8 cellular contexts compared by ENCODE assay signal in the genomic region with DNA sequence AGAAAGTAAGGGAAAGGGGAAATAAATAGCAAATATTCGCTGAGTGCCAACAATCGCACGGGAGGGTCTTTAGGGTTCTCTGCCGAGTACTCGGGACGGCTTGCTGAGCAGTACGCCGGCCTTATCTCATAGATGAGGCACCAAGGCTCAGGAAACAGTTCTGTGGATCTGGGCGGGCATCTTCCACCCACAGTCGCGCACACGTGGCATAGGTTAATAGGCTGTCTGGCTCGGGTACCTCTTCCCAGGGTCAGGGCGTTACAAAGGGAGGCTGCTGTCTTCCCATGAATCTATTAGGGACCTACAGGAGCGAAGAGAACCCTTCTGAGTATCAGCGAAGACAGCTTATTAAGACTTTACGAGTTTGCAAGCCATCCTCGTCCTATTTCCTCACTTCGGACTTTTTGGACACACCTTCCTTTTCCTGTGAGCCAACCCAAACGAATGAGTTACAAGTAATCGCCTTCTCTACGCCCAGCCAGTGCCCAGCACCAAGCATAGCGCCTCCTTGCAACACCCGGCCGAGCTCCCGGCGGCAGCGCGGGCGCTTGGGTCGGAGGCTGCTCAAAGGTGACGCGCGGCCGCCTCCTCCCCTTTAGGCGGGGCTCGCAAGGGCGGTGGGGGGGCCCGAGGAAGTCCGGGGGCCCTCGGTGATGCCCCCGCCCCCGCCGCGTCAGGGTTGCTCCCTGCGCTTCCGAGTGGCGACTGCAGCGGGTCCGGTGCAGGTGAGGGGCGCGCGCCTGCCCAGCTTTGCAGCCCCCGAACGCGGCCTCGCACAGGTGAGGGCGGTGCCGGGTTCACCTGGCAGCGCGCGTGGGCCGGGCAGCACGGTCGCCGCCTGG. TPM values are rescaled to one million over a fixed set of nuclear protein-coding genes. Genes with fewer than 3 reads are reported as not detected.
DNase-seq lines count a peak whose midpoint lies in the region; ATAC-seq and TF ChIP-seq lines count a peak whose summit lies in the region.

A gene with protein sequence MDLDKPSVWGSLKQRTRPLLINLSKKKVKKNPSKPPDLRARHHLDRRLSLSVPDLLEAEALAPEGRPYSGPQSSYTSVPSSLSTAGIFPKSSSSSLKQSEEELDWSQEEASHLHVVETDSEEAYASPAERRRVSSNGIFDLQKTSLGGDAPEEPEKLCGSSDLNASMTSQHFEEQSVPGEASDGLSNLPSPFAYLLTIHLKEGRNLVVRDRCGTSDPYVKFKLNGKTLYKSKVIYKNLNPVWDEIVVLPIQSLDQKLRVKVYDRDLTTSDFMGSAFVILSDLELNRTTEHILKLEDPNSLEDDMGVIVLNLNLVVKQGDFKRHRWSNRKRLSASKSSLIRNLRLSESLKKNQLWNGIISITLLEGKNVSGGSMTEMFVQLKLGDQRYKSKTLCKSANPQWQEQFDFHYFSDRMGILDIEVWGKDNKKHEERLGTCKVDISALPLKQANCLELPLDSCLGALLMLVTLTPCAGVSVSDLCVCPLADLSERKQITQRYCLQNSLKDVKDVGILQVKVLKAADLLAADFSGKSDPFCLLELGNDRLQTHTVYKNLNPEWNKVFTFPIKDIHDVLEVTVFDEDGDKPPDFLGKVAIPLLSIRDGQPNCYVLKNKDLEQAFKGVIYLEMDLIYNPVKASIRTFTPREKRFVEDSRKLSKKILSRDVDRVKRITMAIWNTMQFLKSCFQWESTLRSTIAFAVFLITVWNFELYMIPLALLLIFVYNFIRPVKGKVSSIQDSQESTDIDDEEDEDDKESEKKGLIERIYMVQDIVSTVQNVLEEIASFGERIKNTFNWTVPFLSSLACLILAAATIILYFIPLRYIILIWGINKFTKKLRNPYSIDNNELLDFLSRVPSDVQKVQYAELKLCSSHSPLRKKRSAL (plus strand): TSS at position 676 of the 842 bp plus-strand sequence. CDS start 66,705 bp downstream, outside the sequence.

- H3K4me3 ChIP-seq in AG04450 (ENCODE audit: low read depth, low read length) (peak within 1 kb of the TSS; percentile 65), neuron (ENCODE audit: low read length) (peak within 1 kb of the TSS; percentile 14), thymus (ENCODE audit: low read length) (peak within 1 kb of the TSS; percentile 69)

- WGBS in thymus, result under 1% methylated on average over 66 of the region's 66 CpGs

- H3K4me1 ChIP-seq in neuron (ENCODE audit: insufficient read depth, low read length), result peaks cover 10% of the 10 kb centered on the region
- peaks cover 6% of the 10 kb centered on the region for H3K4me1 ChIP-seq in thymus (ENCODE audit: control insufficient read depth, insufficient read depth, low read length)

- POLR2A ChIA-PET in AG04450 (lab: Yijun Ruan, JAX), result interaction anchor here (1.0 kb wide), 2 partner anchors 9 to 67 kb away, joined by 3 read pairs; no protein-coding TSS in a partner anchor

- CTCF ChIA-PET in AG04450 (lab: Charles Lee), result interaction anchor here (0.5 to 3.4 kb wide), 6 partner anchors 9 to 1434 kb away, joined by 4 to 18 read pairs (median 8); no protein-coding TSS in a partner anchor

- no peaks in the 10 kb centered on the region for H3K36me3 ChIP-seq in neuron (ENCODE audit: insufficient read depth, low read length)
- no peaks in the 10 kb centered on the region for H3K36me3 ChIP-seq in thymus (ENCODE audit: control insufficient read depth, insufficient read depth)

- H3K9me3 ChIP-seq in AG04450 (ENCODE audit: control insufficient read depth, insufficient read depth, low read length) (no peaks in the 10 kb centered on the region), neuron (ENCODE audit: low read length) (peaks cover 4% of the 10 kb centered on the region), thymus (ENCODE audit: control insufficient read depth) (no peaks in the 10 kb centered on the region)

- no peaks in the 10 kb centered on the region for H3K27me3 ChIP-seq in AG04450 (ENCODE audit: control insufficient read depth, insufficient read depth, low read length)
- H3K27me3 ChIP-seq in neuron (ENCODE audit: insufficient read depth, low read length), result peaks cover 64% of the 10 kb centered on the region
- H3K27me3 ChIP-seq in thymus (ENCODE audit: control insufficient read depth, insufficient read depth), result peaks cover 2% of the 10 kb centered on the region

- DNase-seq in AG04450 (ENCODE audit: low read depth, low spot score) (peak; percentile 39), NOMO-1 treated with DMSO at 0.1 percent for 48 hours (lab: John Stamatoyannopoulos, UW; ENCODE audit: unreplicated experiment) (peak; percentile 98), activated T-cell treated with anti-CD3 and anti-CD28 coated beads for 4 hours (peak; percentile 64), fibroblast of peridontal ligament (ENCODE audit: extremely low read depth) (peak; percentile 83)

- H2AFZ ChIP-seq in neuron (ENCODE audit: low read depth, low read length), result peak within 1 kb of the TSS; percentile 86

- H3K27ac ChIP-seq in AG04450 (ENCODE audit: low read depth, low read length) (peak within 1 kb of the TSS; percentile 84), thymus (ENCODE audit: low read depth) (peak within 1 kb of the TSS; percentile 61)

- peak; percentile 70 for ATAC-seq in GM19023 (IDR thresholded peaks at IDR 0.05; ENCODE audit: unreplicated experiment)
- ATAC-seq in HG03342 (IDR thresholded peaks at IDR 0.05; ENCODE audit: unreplicated experiment), result peak; percentile 70

- TF ChIP-seq CTCF in AG04450 (IDR thresholded peaks at IDR 0.05; ENCODE audit: low read depth, low read length), result 0 out of 2 replicates have a peak, but pooled peaks have one; percentile 12

RNA-seq across cellular contexts. Expression of the gene that starts here (rescaled TPM):
- polyA plus RNA-seq in AG04450 (2011; rRNA removed) (17.8 and 18.1 TPM in 2 replicates), thymus (6.7 TPM)
- 35.1 and 40.5 TPM in 2 replicates for polyA minus RNA-seq in AG04450 (2011; rRNA and poly(A)+ RNA removed)

Comparison
In these comparisons a context has a peak if more than half of its experiments do, and no peak if none do; other contexts are left out.
1. Peak in every context shown above with its lines: DNase-seq, ATAC-seq, H3K4me3 ChIP-seq and H3K27ac ChIP-seq.
2. DNase-seq: peak in every context shown above with its lines; median percentile 98 in NOMO-1 treated with DMSO at 0.1 percent for 48 hours; 83 in fibroblast of peridontal ligament; 64 in activated T-cell treated with anti-CD3 and anti-CD28 coated beads for 4 hours; 39 in AG04450.
3. H3K4me3 ChIP-seq: peak in every context shown above with its lines; median percentile 69 in thymus; 65 in AG04450; 14 in neuron.